ENCODE assay signal across 29 cellular contexts in the genomic region with DNA sequence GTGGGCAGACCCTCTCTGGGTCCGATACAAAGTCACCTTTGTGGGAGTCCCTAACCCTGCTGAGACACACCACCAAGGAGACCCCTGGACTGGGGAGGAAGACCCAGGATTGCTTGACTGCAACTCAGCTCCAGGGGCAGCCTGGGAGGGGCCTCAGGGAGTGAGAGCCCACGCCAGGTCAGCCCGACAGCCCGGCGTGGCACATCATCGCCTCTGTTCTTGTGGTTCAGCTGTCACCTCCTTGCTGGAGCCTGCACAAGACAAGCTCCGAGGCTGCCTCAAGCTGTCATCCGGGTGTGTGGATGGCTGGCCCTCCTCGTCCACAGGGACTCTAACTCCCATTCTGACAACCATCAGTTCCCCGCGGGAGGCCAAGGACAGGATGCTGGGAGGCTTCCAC.
"Had no signal": no experiment of that assay in that cellular context is flagged by ENCODE, and none has a peak within 500 bp of the region (broad histone marks: within the 10 kb centered on the region; RNA-seq: fewer than 3 reads in every experiment).

No MANE protein-coding gene starts in this region.

- DNase-seq: central memory CD4-positive, alpha-beta T cell; colonic mucosa; effector CD8-positive, alpha-beta T cell; endodermal cell; foreskin fibroblast; gastrocnemius medialis; head of caudate nucleus; left colon; mammary epithelial cell; mesendoderm; midbrain; naive thymus-derived CD4-positive, alpha-beta T cell; nephron progenitor cell; nucleus accumbens; stimulated activated CD4-positive, alpha-beta T cell treated with anti-CD3 and anti-CD28 coated beads, Interleukin-2, amount 100 ng/mL, for 24 hours; stimulated activated CD4-positive, alpha-beta T cell treated with anti-CD3 and anti-CD28 coated beads, Interleukin-4, amount 100 ng/mL, for 24 hours; stimulated activated naive CD8-positive, alpha-beta T cell treated with anti-CD3 and anti-CD28 coated beads, Interleukin-15, Interleukin-2, amounts not matched to agents 100 U/mL and 50 U/mL, for 24 hours; substantia nigra; testis had no signal

- H3K27me3 Mint-ChIP-seq: type B pancreatic cell had no signal

- H3K27me3 ChIP-seq: colonic mucosa, gastrocnemius medialis, hepatocyte, ovary, testis, tibial artery had no signal

- H3K36me3 Mint-ChIP-seq: naive thymus-derived CD4-positive, alpha-beta T cell; stimulated activated effector memory CD8-positive, alpha-beta T cell treated with anti-CD3 and anti-CD28 coated beads, Interleukin-12 subunit alpha, Interleukin-12 subunit beta, amount 100 ng/mL, for 72 hours; type B pancreatic cell had no signal

- H3K4me3 ChIP-seq: colonic mucosa, gastrocnemius medialis, hepatocyte, ovary, psoas muscle, testis, tibial artery had no signal

- H3K4me1 ChIP-seq: colonic mucosa, gastrocnemius medialis, psoas muscle had no signal

- H3K4me3 Mint-ChIP-seq: dendritic cell treated with granulocyte-macrophage colony-stimulating factor and Interleukin-4, amounts not matched to agents 40 ng/mL and 50 ng/mL, for 4 days; endodermal cell; naive thymus-derived CD4-positive, alpha-beta T cell; nephron progenitor cell; stimulated activated effector memory CD8-positive, alpha-beta T cell treated with anti-CD3 and anti-CD28 coated beads, Interleukin-12 subunit alpha, Interleukin-12 subunit beta, amount 100 ng/mL, for 72 hours; type B pancreatic cell had no signal

- H3K27ac ChIP-seq: colonic mucosa, epithelial cell of prostate, gastrocnemius medialis, hepatocyte, ovary, psoas muscle, testis, tibial artery had no signal

- ATAC-seq: esophagus mucosa; gastrocnemius medialis; left colon; naive thymus-derived CD4-positive, alpha-beta T cell; sciatic nerve; stimulated activated effector memory CD8-positive, alpha-beta T cell treated with anti-CD3 and anti-CD28 coated beads, Interleukin-12 subunit alpha, Interleukin-12 subunit beta, amount 100 ng/mL, for 72 hours; stimulated activated naive CD8-positive, alpha-beta T cell treated with anti-CD3 and anti-CD28 coated beads, Interleukin-15, Interleukin-2, amounts not matched to agents 100 U/mL and 50 U/mL, for 24 hours had no signal

- H3K4me1 Mint-ChIP-seq: endodermal cell; stimulated activated effector memory CD8-positive, alpha-beta T cell treated with anti-CD3 and anti-CD28 coated beads, Interleukin-12 subunit alpha, Interleukin-12 subunit beta, amount 100 ng/mL, for 72 hours had no signal

- H3K9me3 ChIP-seq: colonic mucosa, gastrocnemius medialis, ovary, psoas muscle, testis, tibial artery had no signal

- H3K9me3 Mint-ChIP-seq: dendritic cell treated with granulocyte-macrophage colony-stimulating factor and Interleukin-4, amounts not matched to agents 40 ng/mL and 50 ng/mL, for 4 days; endodermal cell; naive thymus-derived CD4-positive, alpha-beta T cell; nephron progenitor cell; stimulated activated effector memory CD8-positive, alpha-beta T cell treated with anti-CD3 and anti-CD28 coated beads, Interleukin-12 subunit alpha, Interleukin-12 subunit beta, amount 100 ng/mL, for 72 hours; type B pancreatic cell had no signal

- H3K27ac Mint-ChIP-seq: dendritic cell treated with granulocyte-macrophage colony-stimulating factor and Interleukin-4, amounts not matched to agents 40 ng/mL and 50 ng/mL, for 4 days; endodermal cell; naive thymus-derived CD4-positive, alpha-beta T cell; nephron progenitor cell; stimulated activated effector memory CD8-positive, alpha-beta T cell treated with anti-CD3 and anti-CD28 coated beads, Interleukin-12 subunit alpha, Interleukin-12 subunit beta, amount 100 ng/mL, for 72 hours; type B pancreatic cell had no signal

- H3K36me3 ChIP-seq: colonic mucosa, gastrocnemius medialis, ovary, tibial artery had no signal
